7 cellular contexts compared by ENCODE assay signal in the genomic region with DNA sequence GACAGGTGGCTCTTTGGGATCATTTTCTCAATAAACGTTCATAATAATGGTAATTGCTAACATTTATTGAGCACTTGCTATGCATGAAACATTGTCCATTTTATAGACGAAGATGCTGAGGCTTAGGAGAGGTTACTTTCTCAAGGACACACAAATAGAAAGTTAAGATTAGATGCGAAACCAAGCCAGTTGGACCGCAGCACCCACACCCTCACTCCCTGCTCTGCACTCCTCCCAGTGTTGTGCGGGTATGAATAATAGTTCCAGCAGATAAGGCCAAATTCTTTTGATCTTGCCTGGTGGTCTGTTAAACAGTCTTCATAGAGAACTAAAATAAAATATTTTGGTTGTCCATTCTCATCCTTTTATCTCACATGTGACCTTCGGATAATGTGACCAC.
"Had no signal": no experiment of that assay in that cellular context is flagged by ENCODE, and none has a peak within 500 bp of the region (broad histone marks: within the 10 kb centered on the region; RNA-seq: fewer than 3 reads in every experiment).

No MANE protein-coding gene starts in this region.

- DNase-seq: IMR-90, KBM-7, KG1 had no signal

- H3K4me2 ChIP-seq: KMS-11 had no signal

- ATAC-seq: HepG2, K562 had no signal

- H3K9ac ChIP-seq: KMS-11 had no signal

- H3K27ac ChIP-seq: HL-60, KMS-11 had no signal

- H3K4me3 ChIP-seq: K562 had no signal
